8 cellular contexts compared by ENCODE assay signal in genomic region chr2:74502720-74503505, GRCh38. TPM values are rescaled to one million over a fixed set of nuclear protein-coding genes. Genes with fewer than 3 reads are reported as not detected.
A peak's percentile ranks its signal among the peaks of the same experiment; 100 is the strongest.
DNase-seq lines count a peak whose midpoint lies in the region; ATAC-seq and TF ChIP-seq lines count a peak whose summit lies in the region.

No MANE protein-coding gene starts in this region.

- TF ChIP-seq CTCF in WTC11 (IDR thresholded peaks at IDR 0.05) (no peak), epithelial cell of esophagus (IDR thresholded peaks at IDR 0.05; ENCODE audit: insufficient read depth, low read depth, low read length, missing control alignments) (peak; percentile 26), mucosa of descending colon (IDR thresholded peaks at IDR 0.05) (peak; percentile 6), transverse colon (IDR thresholded peaks at IDR 0.05) (peak in 2 of 5 experiments; percentile 24 to 27)

- peak overlapping the region; percentile 55 for H3K4me3 ChIP-seq in epithelial cell of esophagus (ENCODE audit: low read length)
- H3K4me3 ChIP-seq in mucosa of descending colon, result peak overlapping the region; percentile 65
- peak overlapping the region; percentile 46 to 59 (median 51) for H3K4me3 ChIP-seq in transverse colon

- intact Hi-C loops in mucosa of descending colon (cut with DNase I, micrococcal nuclease), result no loop called here
- intact Hi-C loops in transverse colon (cut with DNase I; ENCODE audit: low total_unique reads), result no loop called here

- peak; percentile 35 for ATAC-seq in GM19023 (IDR thresholded peaks at IDR 0.05; ENCODE audit: unreplicated experiment)
- ATAC-seq in HG03521 (IDR thresholded peaks at IDR 0.05; ENCODE audit: unreplicated experiment), result peak; percentile 21
- peak; percentile 4 for ATAC-seq in WTC11
- peak; percentile 71 for ATAC-seq in mucosa of descending colon

- peak overlapping the region; percentile 85 to 90 (median 86) for H3K27ac ChIP-seq in transverse colon

- CTCF ChIA-PET in WTC11 (lab: Charles Lee), result interaction anchor here (1.0 to 6.0 kb wide), 6 partner anchors 14 to 84 kb away, joined by 3 to 43 read pairs (median 4); partner anchors contain the start of genes CCDC142 and TTC31

- H3K9me3 Mint-ChIP-seq in WTC11, result no peaks in the 10 kb centered on the region

- 2% methylated on average over 49 of the region's 67 CpGs; no CpG with 5 or more reads in 1 of the 2 donors for WGBS in transverse colon (ENCODE audit: low coverage in 1 of 2), 2 donors

- H3K4me1 ChIP-seq in mucosa of descending colon (ENCODE audit: low read depth) (peaks cover 46% of the 10 kb centered on the region), transverse colon (peaks cover 29 to 69% (median 55%) of the 10 kb centered on the region in 4 donors)

- H3K27me3 Mint-ChIP-seq in WTC11 (ENCODE audit: low read depth), result peaks cover 92% of the 10 kb centered on the region

- peaks cover 36% of the 10 kb centered on the region for H3K27me3 ChIP-seq in transverse colon

- H3K4me1 Mint-ChIP-seq in WTC11, result peaks cover 54% of the 10 kb centered on the region

- no peak overlapping the region for H3K27ac Mint-ChIP-seq in WTC11

- no peaks in the 10 kb centered on the region for H3K36me3 ChIP-seq in mucosa of descending colon (ENCODE audit: low read depth)
- no peaks in the 10 kb centered on the region for H3K36me3 ChIP-seq in transverse colon

- peaks cover 22% of the 10 kb centered on the region for H3K36me3 Mint-ChIP-seq in WTC11

- peak overlapping the region; percentile 81 for H3K4me3 Mint-ChIP-seq in WTC11

- TF ChIP-seq POLR2A in transverse colon (IDR thresholded peaks at IDR 0.05), result peak; percentile 91

- TF ChIP-seq EP300 in transverse colon (IDR thresholded peaks at IDR 0.05; ENCODE audit: low read depth), result no peak

- POLR2A ChIA-PET in WTC11 (lab: Charles Lee), result interaction anchor here (0.7 to 1.8 kb wide), 5 partner anchors 20 to 63 kb away, joined by 3 to 13 read pairs (median 4); partner anchors contain the start of genes CCDC142, TTC31 and WBP1

- DNase-seq in CD1c-positive myeloid dendritic cell (ENCODE audit: extremely low spot score) (peak; percentile 71), WTC11 (ENCODE audit: low spot score) (peak; percentile 63), epithelial cell of esophagus (ENCODE audit: low read depth) (peak; percentile 77), mucosa of descending colon (peak; percentile 86 to 92 (median 91)), transverse colon (peak; percentile 89), Ammon's horn (ENCODE audit: low spot score) (no peak)

- in situ Hi-C loops in transverse colon (cut with MboI; ENCODE audit: low pct_ligation_motif_present in 1 of 4, low pct_unique_long_range_greater_than_20kb in 1 of 4, low sequenced_read_pairs in 3 of 4), result loop anchor here in 1 of 4 donors (5.0 kb wide), 1 partner anchor 74 kb away; no protein-coding TSS in a partner anchor

- no peaks in the 10 kb centered on the region for H3K9me3 ChIP-seq in mucosa of descending colon
- H3K9me3 ChIP-seq in transverse colon, result no peaks in the 10 kb centered on the region

TF ChIP-seq in WTC11, 78 proteins besides CTCF, POLR2A, EP300 and RAD21 (continues in another document):
- TF ChIP-seq ZBTB43 (CRISPR knock-in tag; IDR thresholded peaks at IDR 0.05), result 0 out of 2 replicates have a peak, but pooled peaks have one; percentile 24
- no peak for TF ChIP-seq ATF1 (CRISPR knock-in tag; IDR thresholded peaks at IDR 0.05)
- TF ChIP-seq E2F1 (CRISPR knock-in tag; IDR thresholded peaks at IDR 0.05), result no peak
- TF ChIP-seq, protein P1, sequence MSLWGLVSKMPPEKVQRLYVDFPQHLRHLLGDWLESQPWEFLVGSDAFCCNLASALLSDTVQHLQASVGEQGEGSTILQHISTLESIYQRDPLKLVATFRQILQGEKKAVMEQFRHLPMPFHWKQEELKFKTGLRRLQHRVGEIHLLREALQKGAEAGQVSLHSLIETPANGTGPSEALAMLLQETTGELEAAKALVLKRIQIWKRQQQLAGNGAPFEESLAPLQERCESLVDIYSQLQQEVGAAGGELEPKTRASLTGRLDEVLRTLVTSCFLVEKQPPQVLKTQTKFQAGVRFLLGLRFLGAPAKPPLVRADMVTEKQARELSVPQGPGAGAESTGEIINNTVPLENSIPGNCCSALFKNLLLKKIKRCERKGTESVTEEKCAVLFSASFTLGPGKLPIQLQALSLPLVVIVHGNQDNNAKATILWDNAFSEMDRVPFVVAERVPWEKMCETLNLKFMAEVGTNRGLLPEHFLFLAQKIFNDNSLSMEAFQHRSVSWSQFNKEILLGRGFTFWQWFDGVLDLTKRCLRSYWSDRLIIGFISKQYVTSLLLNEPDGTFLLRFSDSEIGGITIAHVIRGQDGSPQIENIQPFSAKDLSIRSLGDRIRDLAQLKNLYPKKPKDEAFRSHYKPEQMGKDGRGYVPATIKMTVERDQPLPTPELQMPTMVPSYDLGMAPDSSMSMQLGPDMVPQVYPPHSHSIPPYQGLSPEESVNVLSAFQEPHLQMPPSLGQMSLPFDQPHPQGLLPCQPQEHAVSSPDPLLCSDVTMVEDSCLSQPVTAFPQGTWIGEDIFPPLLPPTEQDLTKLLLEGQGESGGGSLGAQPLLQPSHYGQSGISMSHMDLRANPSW (CRISPR knock-in tag; conservative IDR thresholded peaks at IDR 0.05; ENCODE audit: low read depth), result no peak
- no peak for TF ChIP-seq ZNF219 (CRISPR knock-in tag; IDR thresholded peaks at IDR 0.05; ENCODE audit: borderline replicate concordance)
- TF ChIP-seq CREB1 (CRISPR knock-in tag; IDR thresholded peaks at IDR 0.05), result no peak
- TF ChIP-seq TP53 (CRISPR knock-in tag; IDR thresholded peaks at IDR 0.05), result no peak
- no peak for TF ChIP-seq ZNF263 (CRISPR knock-in tag; IDR thresholded peaks at IDR 0.05; ENCODE audit: low read depth)
- peak; percentile 35 for TF ChIP-seq PRDM15 (CRISPR knock-in tag; IDR thresholded peaks at IDR 0.05)
- no peak for TF ChIP-seq TEAD4 (CRISPR knock-in tag; IDR thresholded peaks at IDR 0.05)
- TF ChIP-seq FOXK1 (CRISPR knock-in tag; IDR thresholded peaks at IDR 0.05), result peak; percentile 57; the same call in 1 of the 2 replicates
- TF ChIP-seq MYBL2 (CRISPR knock-in tag; IDR thresholded peaks at IDR 0.05), result no peak

RNA-seq across cellular contexts. Expression of gene LBX2, which starts 3.5 kb away (rescaled TPM):
- total RNA-seq in WTC11 (2021), result 1.0 to 1.8 TPM (median 1.8 TPM) in 3 replicates
- 1 to 10 TPM; 1.0 to 1.5 (median 1.5) TPM for total RNA-seq in mucosa of descending colon
- 1 to 10 TPM in 2 of 4 donors, under 1 TPM in 1, not detected in 1; 0.80 to 3.8 (median 1.6) TPM for total RNA-seq in transverse colon

RNA-seq across cellular contexts. Expression of gene PCGF1, which starts 4.6 kb away (rescaled TPM):
- total RNA-seq in WTC11 (2021) (13.7 to 15.7 TPM (median 15.4 TPM) in 3 replicates), mucosa of descending colon (10 to 100 TPM; 20.3 to 29.1 (median 22.3) TPM), transverse colon (10 to 100 TPM in 3 of 4 donors, 1 to 10 TPM in 1; 3.7 to 23.9 (median 19.3) TPM)

RNA-seq across cellular contexts. Expression of gene TLX2, which starts 11.3 kb away (rescaled TPM):
- 0.18 to 0.39 TPM (median 0.26 TPM) in 3 replicates for total RNA-seq in WTC11 (2021)
- 1 to 10 TPM in 1 of 3 donors, under 1 TPM in 2; 0.17 to 1.6 (median 0.51) TPM for total RNA-seq in mucosa of descending colon
- total RNA-seq in transverse colon, result 1 to 10 TPM in 1 of 4 donors, under 1 TPM in 1, not detected in 2; 0.96 to 2.5 TPM

RNA-seq across cellular contexts. Expression of gene TTC31, which starts 20.0 kb away (rescaled TPM):
- total RNA-seq in WTC11 (2021) (32.6 to 38.3 TPM (median 36.2 TPM) in 3 replicates), mucosa of descending colon (10 to 100 TPM; 27.2 to 34.1 (median 30.9) TPM), transverse colon (10 to 100 TPM; 16.9 to 36.0 (median 32.0) TPM)

RNA-seq across cellular contexts. Expression of gene CCDC142, which starts 20.1 kb away (rescaled TPM):
- total RNA-seq in WTC11 (2021) (10.0 to 14.0 TPM (median 10.4 TPM) in 3 replicates), mucosa of descending colon (10 to 100 TPM; 22.6 to 36.5 (median 28.5) TPM), transverse colon (10 to 100 TPM; 49.7 to 93.1 (median 71.6) TPM)

Comparison
In these comparisons a context has a peak if more than half of its experiments do, and no peak if none do; other contexts are left out.
1. ATAC-seq: peak in every context shown above with its lines; median percentile 71 in mucosa of descending colon; 35 in GM19023; 21 in HG03521; 4 in WTC11.